Comparison of ENCODE assay signal across 6 cellular contexts in the genomic region with DNA sequence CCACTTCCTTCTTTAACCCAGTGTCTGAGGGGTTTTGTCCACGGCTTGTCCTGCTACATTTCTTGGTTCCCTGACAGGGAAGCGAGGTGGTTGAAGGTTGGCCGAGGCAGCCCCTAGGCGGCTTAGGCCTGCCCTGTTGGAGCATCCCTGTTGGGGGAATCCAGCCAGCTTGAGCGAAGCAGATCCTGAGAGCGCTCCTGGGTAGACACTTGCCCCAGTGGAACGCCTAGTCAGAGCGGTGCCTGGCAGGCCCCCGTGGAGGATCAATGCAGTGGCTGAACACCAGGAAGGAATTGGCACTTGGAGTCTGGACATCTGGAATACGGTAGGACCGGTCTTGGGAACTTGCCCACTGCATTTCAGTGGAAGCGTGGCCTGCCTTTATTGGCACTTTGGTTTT.
"Had no signal": no experiment of that assay in that cellular context is flagged by ENCODE, and none has a peak within 500 bp of the region (broad histone marks: within the 10 kb centered on the region; RNA-seq: fewer than 3 reads in every experiment).

No MANE protein-coding gene starts in this region.

- DNase-seq: IMR-90, KBM-7, KG1 had no signal

- H3K27ac ChIP-seq: HL-60, KMS-11 had no signal

- FAIRE-seq: HTR-8/SVneo had no signal

- H3K4me2 ChIP-seq: KMS-11 had no signal

- H3K9ac ChIP-seq: KMS-11 had no signal
